Comparison of ENCODE assay signal across 31 cellular contexts in the genomic region with DNA sequence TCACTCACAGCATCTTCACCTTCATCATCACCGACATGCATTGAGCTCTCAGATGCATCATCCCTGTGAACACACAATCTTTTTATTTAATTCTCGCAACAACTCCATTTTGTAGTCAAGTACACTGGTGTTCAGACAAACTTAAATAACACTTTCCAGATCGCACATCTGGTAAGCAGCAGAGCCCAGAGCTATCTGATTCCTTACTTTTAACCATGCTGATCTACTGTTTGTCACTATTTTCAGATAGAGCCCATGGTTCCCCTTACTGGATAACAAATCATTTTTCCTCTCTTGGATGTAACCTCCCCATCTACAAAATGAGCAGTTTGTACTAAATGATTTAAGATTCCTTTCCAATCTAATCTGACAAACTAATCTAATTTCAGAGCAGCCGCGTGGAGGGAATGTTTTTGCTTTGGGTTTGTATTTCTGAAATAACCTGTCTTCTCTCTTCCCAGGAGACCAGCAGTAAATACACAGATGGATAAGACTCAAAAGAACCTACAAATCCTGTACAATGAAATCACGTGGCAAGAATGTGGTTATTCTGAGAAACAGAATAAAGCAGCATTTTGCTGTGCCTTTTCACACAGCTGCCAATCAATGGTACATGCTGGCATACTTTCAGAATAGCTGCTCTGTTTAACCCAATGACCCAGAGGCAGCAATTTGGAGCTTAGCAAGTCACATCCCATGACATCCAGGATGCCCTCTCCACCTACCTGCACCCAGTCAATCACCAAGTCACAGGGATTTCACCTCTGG.
"Had no signal": no experiment of that assay in that cellular context is flagged by ENCODE, and none has a peak within 500 bp of the region (broad histone marks: within the 10 kb centered on the region; RNA-seq: fewer than 3 reads in every experiment).

No MANE protein-coding gene starts in this region.

- H3K36me3 ChIP-seq: brain microvascular endothelial cell, neural progenitor cell, right atrium auricular region, upper lobe of left lung, vagina had no signal

- H3K4me1 Mint-ChIP-seq: activated naive CD8-positive, alpha-beta T cell treated with anti-CD3 and anti-CD28 coated beads for 36 hours; immature natural killer cell; stimulated activated memory B cell treated with anti-CD40 and anti-IgM and Interleukin-4, amounts not matched to agents 10 μg/mL and 1 μg/mL and 100 μg/mL, for 72 hours; stimulated activated naive CD8-positive, alpha-beta T cell treated with anti-CD3 and anti-CD28 coated beads, Interleukin-15, amount 100 ng/mL, for 72 hours had no signal

- H3K36me3 Mint-ChIP-seq: activated CD4-positive, alpha-beta memory T cell treated with anti-CD3 and anti-CD28 coated beads for 36 hours; activated naive CD8-positive, alpha-beta T cell treated with anti-CD3 and anti-CD28 coated beads for 36 hours; immature natural killer cell; naive thymus-derived CD4-positive, alpha-beta T cell; neural progenitor cell; stimulated activated memory B cell treated with anti-CD40 and anti-IgM and Interleukin-4, amounts not matched to agents 10 μg/mL and 1 μg/mL and 100 μg/mL, for 72 hours had no signal

- H3K27me3 ChIP-seq: brain microvascular endothelial cell, neural progenitor cell, right atrium auricular region, upper lobe of left lung, vagina had no signal

- H3K4me2 ChIP-seq: neural progenitor cell, smooth muscle cell had no signal

- H3K9me3 Mint-ChIP-seq: activated CD4-positive, alpha-beta memory T cell treated with anti-CD3 and anti-CD28 coated beads for 36 hours; activated naive CD4-positive, alpha-beta T cell treated with anti-CD3 and anti-CD28 coated beads for 36 hours; activated naive CD8-positive, alpha-beta T cell treated with anti-CD3 and anti-CD28 coated beads for 36 hours; activated T-helper 1 cell treated with anti-CD3 and anti-CD28 coated beads, Interleukin-12 subunit alpha, Interleukin-12 subunit beta, Interleukin-2, Interleukin-4 antibody, amounts not matched to agents 30 ng/mL and 10 ng/mL and 1 ng/mL, durations not matched to agents 14 hours and 24 hours and 36 hours; immature natural killer cell; naive thymus-derived CD4-positive, alpha-beta T cell; neural progenitor cell; stimulated activated memory B cell treated with anti-CD40 and anti-IgM and Interleukin-4, amounts not matched to agents 10 μg/mL and 1 μg/mL and 100 μg/mL, for 72 hours; stimulated activated naive CD8-positive, alpha-beta T cell treated with anti-CD3 and anti-CD28 coated beads, Interleukin-15, amount 100 ng/mL, for 72 hours had no signal

- H3K27ac ChIP-seq: brain microvascular endothelial cell, coronary artery, dorsolateral prefrontal cortex, neural progenitor cell, right atrium auricular region, upper lobe of left lung, vagina had no signal

- DNase-seq: activated CD4-positive, alpha-beta memory T cell treated with anti-CD3 and anti-CD28 coated beads for 36 hours; activated CD4-positive, alpha-beta T cell treated with anti-CD3 and anti-CD28 coated beads for 4 hours; activated CD8-positive, alpha-beta memory T cell treated with anti-CD3 and anti-CD28 coated beads, Interleukin-2, amount 50 U/mL, for 4 hours; activated effector memory CD4-positive, alpha-beta T cell treated with anti-CD3 and anti-CD28 coated beads, Interleukin-2, amount 50 U/mL, for 16 hours; activated naive CD4-positive, alpha-beta T cell treated with anti-CD3 and anti-CD28 coated beads for 36 hours; activated naive CD8-positive, alpha-beta T cell treated with anti-CD3 and anti-CD28 coated beads for 36 hours; activated T-cell treated with anti-CD3 and anti-CD28 coated beads, Interleukin-2, amount 50 U/mL, for 1 hour; brain microvascular endothelial cell; dorsolateral prefrontal cortex; effector memory CD4-positive, alpha-beta T cell; erythroblast; foreskin fibroblast; head of caudate nucleus; hippocampal formation; immature natural killer cell; midbrain; naive thymus-derived CD4-positive, alpha-beta T cell; occipital lobe; stimulated activated CD4-positive, alpha-beta T cell treated with anti-CD3 and anti-CD28 coated beads, Interleukin-1b, Interleukin-23, amount 100 ng/mL, for 48 hours; stimulated activated CD4-positive, alpha-beta T cell treated with anti-CD3 and anti-CD28 coated beads, Interleukin-4, amount 100 ng/mL, for 4 hours; stimulated activated CD8-positive, alpha-beta memory T cell treated with anti-CD3 and anti-CD28 coated beads, Interleukin-4, amount 100 ng/mL, for 48 hours; stimulated activated naive CD8-positive, alpha-beta T cell treated with anti-CD3 and anti-CD28 coated beads, Interleukin-15, amount 100 ng/mL, for 72 hours; substantia nigra; upper lobe of left lung had no signal

- H2AFZ ChIP-seq: neural progenitor cell had no signal

- H3K27ac Mint-ChIP-seq: activated CD4-positive, alpha-beta memory T cell treated with anti-CD3 and anti-CD28 coated beads for 36 hours; activated naive CD4-positive, alpha-beta T cell treated with anti-CD3 and anti-CD28 coated beads for 36 hours; activated naive CD8-positive, alpha-beta T cell treated with anti-CD3 and anti-CD28 coated beads for 36 hours; activated T-helper 1 cell treated with anti-CD3 and anti-CD28 coated beads, Interleukin-12 subunit alpha, Interleukin-12 subunit beta, Interleukin-2, Interleukin-4 antibody, amounts not matched to agents 30 ng/mL and 10 ng/mL and 1 ng/mL, durations not matched to agents 14 hours and 24 hours and 36 hours; immature natural killer cell; naive thymus-derived CD4-positive, alpha-beta T cell; neural progenitor cell; stimulated activated memory B cell treated with anti-CD40 and anti-IgM and Interleukin-4, amounts not matched to agents 10 μg/mL and 1 μg/mL and 100 μg/mL, for 72 hours; stimulated activated naive CD8-positive, alpha-beta T cell treated with anti-CD3 and anti-CD28 coated beads, Interleukin-15, amount 100 ng/mL, for 72 hours had no signal

- H3K4me3 ChIP-seq: coronary artery, dorsolateral prefrontal cortex, neural progenitor cell, right atrium auricular region, smooth muscle cell, upper lobe of left lung, vagina had no signal

- H3K4me3 Mint-ChIP-seq: activated CD4-positive, alpha-beta memory T cell treated with anti-CD3 and anti-CD28 coated beads for 36 hours; activated naive CD4-positive, alpha-beta T cell treated with anti-CD3 and anti-CD28 coated beads for 36 hours; activated naive CD8-positive, alpha-beta T cell treated with anti-CD3 and anti-CD28 coated beads for 36 hours; activated T-helper 1 cell treated with anti-CD3 and anti-CD28 coated beads, Interleukin-12 subunit alpha, Interleukin-12 subunit beta, Interleukin-2, Interleukin-4 antibody, amounts not matched to agents 30 ng/mL and 10 ng/mL and 1 ng/mL, durations not matched to agents 14 hours and 24 hours and 36 hours; immature natural killer cell; naive thymus-derived CD4-positive, alpha-beta T cell; neural progenitor cell; stimulated activated memory B cell treated with anti-CD40 and anti-IgM and Interleukin-4, amounts not matched to agents 10 μg/mL and 1 μg/mL and 100 μg/mL, for 72 hours; stimulated activated naive CD8-positive, alpha-beta T cell treated with anti-CD3 and anti-CD28 coated beads, Interleukin-15, amount 100 ng/mL, for 72 hours had no signal

- ATAC-seq: naive thymus-derived CD4-positive, alpha-beta T cell; stimulated activated memory B cell treated with anti-CD40 and anti-IgM and Interleukin-4, amounts not matched to agents 10 μg/mL and 1 μg/mL and 100 μg/mL, for 72 hours; stimulated activated naive CD8-positive, alpha-beta T cell treated with anti-CD3 and anti-CD28 coated beads, Interleukin-15, amount 100 ng/mL, for 72 hours had no signal
